Comparison of ENCODE assay signal across 8 cellular contexts in the genomic region with DNA sequence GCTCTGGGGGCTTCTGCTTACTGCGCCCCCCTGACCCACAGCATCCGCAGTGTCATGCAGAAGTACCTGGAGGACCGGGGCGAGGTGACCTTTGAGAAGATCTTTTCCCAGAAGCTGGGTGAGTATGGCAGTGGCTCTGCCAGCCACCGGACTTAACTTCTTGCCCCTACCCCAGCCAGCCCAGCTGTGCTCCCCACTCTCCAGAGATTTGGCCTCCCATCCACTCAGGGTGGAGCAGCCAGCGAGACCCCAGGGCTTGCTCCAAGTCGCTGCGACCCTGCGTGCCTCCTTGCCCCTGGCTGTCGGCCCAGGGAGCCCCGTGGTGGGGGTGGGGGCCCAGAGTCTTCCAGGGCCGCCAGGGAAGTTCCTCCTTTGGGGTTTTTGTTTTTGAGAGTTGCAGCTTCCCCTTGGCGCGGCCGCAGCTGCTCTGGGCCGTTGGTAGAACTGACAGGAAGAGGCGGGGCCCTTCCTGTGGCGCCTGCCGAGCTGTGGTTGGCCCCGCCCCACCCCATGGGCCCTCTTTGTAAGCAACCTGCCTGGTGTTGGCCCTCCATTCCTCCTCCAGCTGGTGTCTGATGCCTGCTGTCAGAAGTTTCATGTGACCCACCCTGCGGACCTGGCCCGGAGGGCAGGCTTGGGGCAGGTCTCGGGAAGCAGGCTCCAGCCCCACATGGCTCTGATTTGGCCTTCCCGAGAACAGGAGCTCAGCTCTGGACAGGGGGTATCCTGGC. TPM values are rescaled to one million over a fixed set of nuclear protein-coding genes. Genes with fewer than 3 reads are reported as not detected.
A peak's percentile ranks its signal among the peaks of the same experiment; 100 is the strongest.
DNase-seq lines count a peak whose midpoint lies in the region; ATAC-seq and TF ChIP-seq lines count a peak whose summit lies in the region.

No MANE protein-coding gene starts in this region.

- peak overlapping the region; percentile 97 for H3K27ac Mint-ChIP-seq in activated CD8-positive, alpha-beta T cell treated with anti-CD3 and anti-CD28 coated beads for 36 hours
- peak overlapping the region; percentile 90 to 99 for H3K27ac Mint-ChIP-seq in effector memory CD8-positive, alpha-beta T cell
- peak overlapping the region; percentile 95 for H3K27ac Mint-ChIP-seq in stimulated activated naive B cell treated with anti-CD40 and anti-IgM and Interleukin-4, amounts not matched to agents 10 μg/mL and 1 μg/mL and 100 μg/mL, for 72 hours

- no peaks in the 10 kb centered on the region for H3K9me3 Mint-ChIP-seq in activated CD8-positive, alpha-beta T cell treated with anti-CD3 and anti-CD28 coated beads for 36 hours
- no peaks in the 10 kb centered on the region for H3K9me3 Mint-ChIP-seq in effector memory CD8-positive, alpha-beta T cell
- H3K9me3 Mint-ChIP-seq in stimulated activated naive B cell treated with anti-CD40 and anti-IgM and Interleukin-4, amounts not matched to agents 10 μg/mL and 1 μg/mL and 100 μg/mL, for 72 hours = peaks cover 1 to 3% of the 10 kb centered on the region in 2 donors

- no peak for TF ChIP-seq CTCF in activated CD8-positive, alpha-beta T cell treated with anti-CD3 and anti-CD28 coated beads for 36 hours (IDR thresholded peaks at IDR 0.05)

- POLR2A ChIA-PET in activated CD8-positive, alpha-beta T cell treated with anti-CD3 and anti-CD28 coated beads for 36 hours (lab: Charles Lee) = interaction anchor here (0.6 to 19.8 kb wide), 12 partner anchors 8 to 207 kb away, joined by 3 to 308 read pairs (median 4); a partner anchor contains a TSS

- H3K4me3 Mint-ChIP-seq in activated CD8-positive, alpha-beta T cell treated with anti-CD3 and anti-CD28 coated beads for 36 hours = peak overlapping the region; percentile 71
- H3K4me3 Mint-ChIP-seq in effector memory CD8-positive, alpha-beta T cell = peak overlapping the region; percentile 85 to 99
- peak overlapping the region; percentile 68 to 79 for H3K4me3 Mint-ChIP-seq in stimulated activated naive B cell treated with anti-CD40 and anti-IgM and Interleukin-4, amounts not matched to agents 10 μg/mL and 1 μg/mL and 100 μg/mL, for 72 hours

- peak; percentile 59 for ATAC-seq in GM18858 (IDR thresholded peaks at IDR 0.05; ENCODE audit: unreplicated experiment)
- peak; percentile 82 for ATAC-seq in HG02885 (IDR thresholded peaks at IDR 0.05; ENCODE audit: poor library complexity, unreplicated experiment)
- peak; percentile 85 for ATAC-seq in activated CD8-positive, alpha-beta T cell treated with anti-CD3 and anti-CD28 coated beads for 36 hours
- ATAC-seq in effector memory CD8-positive, alpha-beta T cell (replicated peaks) = peak; percentile 92
- peak; percentile 93 to 94 for ATAC-seq in stimulated activated naive B cell treated with anti-CD40 and anti-IgM and Interleukin-4, amounts not matched to agents 10 μg/mL and 1 μg/mL and 100 μg/mL, for 72 hours (replicated peaks)

- H3K4me3 ChIP-seq in muscle layer of colon (ENCODE audit: low read depth in 1 of 2, low read length in 2 of 2) = peak overlapping the region; percentile 14 to 52

- intact Hi-C loops in activated CD8-positive, alpha-beta T cell treated with anti-CD3 and anti-CD28 coated beads for 36 hours (cut with micrococcal nuclease) = no loop called here

- H3K9me3 ChIP-seq in muscle layer of colon (ENCODE audit: low read length) = no peaks in the 10 kb centered on the region

- H3K27ac ChIP-seq in muscle layer of colon (ENCODE audit: low read depth, low read length) = peak overlapping the region; percentile 93

- DNase-seq in NCI-H460 (ENCODE audit: extremely low read depth, low read depth) (peak; percentile 40), glomerular visceral epithelial cell (ENCODE audit: extremely low spot score) (no peak)
- peak; percentile 96 for DNase-seq in activated CD8-positive, alpha-beta T cell treated with anti-CD3 and anti-CD28 coated beads for 36 hours
- peak; percentile 85 to 90 (median 89) for DNase-seq in effector memory CD8-positive, alpha-beta T cell
- DNase-seq in stimulated activated naive B cell treated with anti-CD40 and anti-IgM and Interleukin-4, amounts not matched to agents 10 μg/mL and 1 μg/mL and 100 μg/mL, for 72 hours = peak; percentile 88

- CTCF ChIA-PET in activated CD8-positive, alpha-beta T cell treated with anti-CD3 and anti-CD28 coated beads for 36 hours (lab: Charles Lee) = interaction anchor here (0.9 to 3.9 kb wide), 11 partner anchors 10 to 105 kb away, joined by 3 to 21 read pairs (median 4); a partner anchor contains a TSS

- H3K27me3 Mint-ChIP-seq in activated CD8-positive, alpha-beta T cell treated with anti-CD3 and anti-CD28 coated beads for 36 hours = no peaks in the 10 kb centered on the region
- H3K27me3 Mint-ChIP-seq in effector memory CD8-positive, alpha-beta T cell = no peaks in the 10 kb centered on the region
- H3K27me3 Mint-ChIP-seq in stimulated activated naive B cell treated with anti-CD40 and anti-IgM and Interleukin-4, amounts not matched to agents 10 μg/mL and 1 μg/mL and 100 μg/mL, for 72 hours = no peaks in the 10 kb centered on the region

- peak overlapping the region; percentile 53 for H3K9ac ChIP-seq in muscle layer of colon (ENCODE audit: low read length)

- peaks cover 67% of the 10 kb centered on the region for H3K36me3 Mint-ChIP-seq in activated CD8-positive, alpha-beta T cell treated with anti-CD3 and anti-CD28 coated beads for 36 hours (ENCODE audit: low read depth)
- H3K36me3 Mint-ChIP-seq in effector memory CD8-positive, alpha-beta T cell (ENCODE audit: insufficient read depth) = peaks cover 97% of the 10 kb centered on the region
- peaks cover 54 to 67% of the 10 kb centered on the region in 2 donors for H3K36me3 Mint-ChIP-seq in stimulated activated naive B cell treated with anti-CD40 and anti-IgM and Interleukin-4, amounts not matched to agents 10 μg/mL and 1 μg/mL and 100 μg/mL, for 72 hours

- peaks cover 36% of the 10 kb centered on the region for H3K36me3 ChIP-seq in muscle layer of colon (ENCODE audit: insufficient read depth, low read length)

- H3K4me1 Mint-ChIP-seq in activated CD8-positive, alpha-beta T cell treated with anti-CD3 and anti-CD28 coated beads for 36 hours (ENCODE audit: low read depth) = peaks cover 53% of the 10 kb centered on the region
- peaks cover 57 to 60% of the 10 kb centered on the region in 2 donors for H3K4me1 Mint-ChIP-seq in effector memory CD8-positive, alpha-beta T cell (ENCODE audit: low read depth in 2 of 2)
- peaks cover 61 to 86% of the 10 kb centered on the region in 2 donors for H3K4me1 Mint-ChIP-seq in stimulated activated naive B cell treated with anti-CD40 and anti-IgM and Interleukin-4, amounts not matched to agents 10 μg/mL and 1 μg/mL and 100 μg/mL, for 72 hours

- H3K4me1 ChIP-seq in muscle layer of colon (ENCODE audit: insufficient read depth, low read length) = peaks cover 51% of the 10 kb centered on the region

- no peaks in the 10 kb centered on the region for H3K27me3 ChIP-seq in muscle layer of colon (ENCODE audit: control insufficient read depth in 1 of 2, insufficient read depth in 2 of 2, low read length in 2 of 2)

RNA-seq across cellular contexts. Expression of a gene that starts 11.1 kb away (rescaled TPM):
- total RNA-seq in NCI-H460 (2014; rRNA removed; shearing (Covaris generic)) = 39.2 and 40.7 TPM in 2 replicates
- polyA plus RNA-seq in NCI-H460 (2014; cell fraction: nucleus; rRNA removed) = 80.1 and 123 TPM in 2 replicates
- 100 to 1,000 TPM; 303 to 305 TPM for total RNA-seq in activated CD8-positive, alpha-beta T cell treated with anti-CD3 and anti-CD28 coated beads for 36 hours

RNA-seq across cellular contexts. Expression of a gene that starts 11.7 kb away (rescaled TPM):
- 14.3 and 21.2 TPM in 2 replicates for total RNA-seq in NCI-H460 (2014; rRNA removed; shearing (Covaris generic))
- 82.4 and 84.6 TPM in 2 replicates for polyA plus RNA-seq in NCI-H460 (2014; cell fraction: nucleus; rRNA removed)
- 10 to 100 TPM; 75.4 to 78.7 TPM for total RNA-seq in activated CD8-positive, alpha-beta T cell treated with anti-CD3 and anti-CD28 coated beads for 36 hours

RNA-seq across cellular contexts. Expression of a gene that starts 25.9 kb away (rescaled TPM):
- 5.0 and 8.6 TPM in 2 replicates for total RNA-seq in NCI-H460 (2014; rRNA removed; shearing (Covaris generic))
- polyA plus RNA-seq in NCI-H460 (2014; cell fraction: nucleus; rRNA removed) = 55.0 and 71.8 TPM in 2 replicates
- total RNA-seq in activated CD8-positive, alpha-beta T cell treated with anti-CD3 and anti-CD28 coated beads for 36 hours = 1 to 10 TPM; 7.4 to 9.1 TPM
